Comparison of ENCODE assay signal across 28 cellular contexts in the genomic region with DNA sequence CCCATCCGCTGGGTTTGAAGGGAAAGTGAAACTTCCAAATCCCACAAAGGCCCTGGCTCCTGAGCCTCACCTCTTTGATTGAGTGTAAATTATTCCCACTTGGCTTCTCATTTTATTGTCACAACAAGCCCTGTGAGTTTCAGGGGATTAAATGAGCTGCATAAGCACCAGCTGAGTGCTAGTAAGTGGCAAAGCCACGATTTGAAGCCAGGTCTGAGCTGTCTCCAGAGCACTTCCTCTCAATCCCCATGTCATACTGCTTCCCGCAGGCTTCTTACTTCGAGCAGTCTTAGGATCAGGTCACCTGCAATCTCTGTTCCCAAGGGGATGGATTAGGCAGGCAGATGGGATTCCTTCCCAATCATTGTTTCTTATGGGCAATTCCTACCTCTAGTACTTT. TPM values are rescaled to one million over a fixed set of nuclear protein-coding genes. Genes with fewer than 3 reads are reported as not detected.
DNase-seq lines count a peak whose midpoint lies in the region; ATAC-seq, FAIRE-seq and TF ChIP-seq lines count a peak whose summit lies in the region.
"Had no signal": no experiment of that assay in that cellular context is flagged by ENCODE, and none has a peak within 500 bp of the region (broad histone marks: within the 10 kb centered on the region; RNA-seq: fewer than 3 reads in every experiment).

No MANE protein-coding gene starts in this region.

- H2AFZ ChIP-seq in keratinocyte (ENCODE audit: control insufficient read depth, low read length), result peak overlapping the region; percentile 75
- H2AFZ ChIP-seq: hepatocyte had no signal

- WGBS in heart left ventricle, 4 donors, result 45 to 58% (median 51%) methylated on average over 4 of the region's 4 CpGs

- H3K36me3 ChIP-seq in heart left ventricle (no peaks in the 10 kb centered on the region), keratinocyte (ENCODE audit: control insufficient read depth in 2 of 2, extremely low read depth in 1 of 2, insufficient read depth in 2 of 2, low read length in 2 of 2) (no peaks in the 10 kb centered on the region)
- H3K36me3 ChIP-seq: Peyer's patch, tibial nerve had no signal

- no peaks in the 10 kb centered on the region for H3K79me2 ChIP-seq in keratinocyte (ENCODE audit: control insufficient read depth, insufficient read depth, low read length)
- H3K79me2 ChIP-seq: hepatocyte had no signal

- no peak for DNase-seq in heart left ventricle
- DNase-seq in Right ventricle myocardium inferior (ENCODE audit: missing footprints), result no peak
- peak; percentile 89 for DNase-seq in NCI-H524 treated with DMSO at 0.1 percent for 48 hours (lab: John Stamatoyannopoulos, UW)
- DNase-seq in keratinocyte (ENCODE audit: low read depth, low spot score), result no peak
- DNase-seq in substantia nigra (lab: John Stamatoyannopoulos, UW), result no peak
- DNase-seq: activated effector memory CD4-positive, alpha-beta T cell treated with anti-CD3 and anti-CD28 coated beads, Interleukin-2, amount 50 U/mL, for 16 hours; activated naive CD8-positive, alpha-beta T cell treated with anti-CD3 and anti-CD28 coated beads, Interleukin-2, amount 50 U/mL, for 24 hours; C1 segment of cervical spinal cord; foreskin fibroblast; KG1; NCI-H1694 treated with DMSO at 0.1 percent for 48 hours; NK-92 treated with Interleukin-12 subunit alpha and Interleukin-12 subunit beta, amount 100 ng/mL, for 24 hours; nucleus accumbens; Peyer's patch; stimulated activated CD4-positive, alpha-beta T cell treated with anti-CD3 and anti-CD28 coated beads, Interleukin-2, amount 100 ng/mL, for 48 hours; stimulated activated naive CD8-positive, alpha-beta T cell treated with anti-CD3 and anti-CD28 coated beads, Interleukin-15, Interleukin-2, amounts not matched to agents 100 U/mL and 50 U/mL, for 24 hours; T-helper 2 cell had no signal

- H3K27ac ChIP-seq in heart left ventricle (peak overlapping the region in 10 of 12 donors; percentile 8 to 64 (median 52)), keratinocyte (ENCODE audit: control insufficient read depth, insufficient read depth, low read length) (no peak overlapping the region), substantia nigra (ENCODE audit: low read depth, low read length, poor library complexity, severe bottlenecking) (peak overlapping the region; percentile 26)
- H3K27ac ChIP-seq: epithelial cell of prostate, hepatocyte, Peyer's patch, tibial nerve, VCaP had no signal

- H3K27me3 ChIP-seq in heart left ventricle (no peaks in the 10 kb centered on the region), keratinocyte (ENCODE audit: control insufficient read depth, extremely low read depth, insufficient read depth, low read length) (no peaks in the 10 kb centered on the region)
- H3K27me3 ChIP-seq: hepatocyte, Peyer's patch, tibial nerve had no signal

- TF ChIP-seq POLR2A in heart left ventricle (IDR thresholded peaks at IDR 0.05), result no peak

- H3K4me1 ChIP-seq in heart left ventricle (peaks cover 0 to 29% (median 7%) of the 10 kb centered on the region in 12 donors), keratinocyte (ENCODE audit: control insufficient read depth, extremely low read depth, insufficient read depth, low read length) (peaks cover 24% of the 10 kb centered on the region)

- dilution Hi-C loops in keratinocyte (cut with MboI; ENCODE audit: extremely low pct_ligation_motif_present, low sequenced_read_pairs), result no loop called here

- TF ChIP-seq CTCF in heart left ventricle (IDR thresholded peaks at IDR 0.05) (no peak), keratinocyte (optimal IDR thresholded peaks at IDR 0.05 in 1 of 3, IDR thresholded peaks at IDR 0.05 in 1 of 3, conservative IDR thresholded peaks at IDR 0.05 in 1 of 3; ENCODE audit: extremely low read depth in 1 of 3, insufficient read depth in 2 of 3, low read length in 3 of 3) (no peak)

- intact Hi-C loops in heart left ventricle (cut with DNase I) (loop anchor here in 8 of 10 donors (10.0 kb wide), 6 partner anchors 157 to 427 kb away; a partner anchor contains a TSS), Right ventricle myocardium inferior (cut with DNase I) (loop anchor here (10.0 kb wide), 2 partner anchors 267 to 407 kb away; a partner anchor contains a TSS)

- H3K4me2 ChIP-seq in keratinocyte (ENCODE audit: control insufficient read depth, extremely low read depth, insufficient read depth, low read depth, low read length), result peak overlapping the region; percentile 62
- H3K4me2 ChIP-seq: hepatocyte, smooth muscle cell had no signal

- H3K9me3 ChIP-seq in heart left ventricle, result no peaks in the 10 kb centered on the region
- no peaks in the 10 kb centered on the region for H3K9me3 ChIP-seq in keratinocyte (ENCODE audit: control insufficient read depth, low read depth, low read length)
- H3K9me3 ChIP-seq: Peyer's patch, tibial nerve had no signal

- H4K20me1 ChIP-seq in keratinocyte (ENCODE audit: control insufficient read depth, extremely low read depth, insufficient read depth, low read length), result no peaks in the 10 kb centered on the region

- FAIRE-seq in keratinocyte (lab: Jason Lieb, UNC), result no peak
- FAIRE-seq: A204.1, H54 had no signal

- no peaks in the 10 kb centered on the region for H3K9me1 ChIP-seq in keratinocyte (ENCODE audit: control insufficient read depth, extremely low read depth, insufficient read depth, low read length)

- ATAC-seq in heart left ventricle, result no peak
- no peak for ATAC-seq in Right ventricle myocardium inferior
- no peak for ATAC-seq in HG03108 (IDR thresholded peaks at IDR 0.05; ENCODE audit: unreplicated experiment)
- ATAC-seq in GM21381 (IDR thresholded peaks at IDR 0.05; ENCODE audit: unreplicated experiment), result no peak
- ATAC-seq in GM21447 (IDR thresholded peaks at IDR 0.05; ENCODE audit: unreplicated experiment), result no peak
- ATAC-seq: activated naive CD8-positive, alpha-beta T cell treated with anti-CD3 and anti-CD28 coated beads, Interleukin-2, amount 50 U/mL, for 24 hours; stimulated activated naive CD8-positive, alpha-beta T cell treated with anti-CD3 and anti-CD28 coated beads, Interleukin-15, Interleukin-2, amounts not matched to agents 100 U/mL and 50 U/mL, for 24 hours had no signal

- no peak overlapping the region for H3K9ac ChIP-seq in keratinocyte (ENCODE audit: control insufficient read depth, extremely low read depth, insufficient read depth, low read length)

- H3K4me3 ChIP-seq in heart left ventricle (no peak overlapping the region), keratinocyte (ENCODE audit: control insufficient read depth in 2 of 3, extremely low read depth in 1 of 3, insufficient read depth in 2 of 3, low read depth in 1 of 3, low read length in 3 of 3) (peak overlapping the region in 1 of 3 experiments; percentile 32)
- H3K4me3 ChIP-seq: hepatocyte, Peyer's patch, smooth muscle cell, tibial nerve had no signal

RNA-seq across cellular contexts. Expression of a gene that starts 18.0 kb away (rescaled TPM):
- total RNA-seq in heart left ventricle (1,000 to 10,000 TPM; 1,031 to 1,428 (median 1,294) TPM), Right ventricle myocardium inferior (1,267 TPM)
- polyA plus RNA-seq in heart left ventricle (1,000 to 10,000 TPM; 1,822 to 3,474 TPM), keratinocyte (3,540 to 4,624 TPM (median 3,588 TPM) in 3 replicates)
- 630 TPM for polyA plus RNA-seq in keratinocyte (2011; ENCODE audit: low read depth)
- 6,466 and 6,976 TPM in 2 replicates for polyA plus RNA-seq in keratinocyte (2011; cell fraction: cytosol; rRNA removed)
- 1,255 and 1,377 TPM in 2 replicates for polyA plus RNA-seq in keratinocyte (2011; cell fraction: nucleus; rRNA removed)
- polyA plus RNA-seq in keratinocyte (2012; ENCODE audit: low replicate concordance), result 2,935 and 4,321 TPM in 2 replicates
- 778 to 1,315 TPM (median 1,196 TPM) in 3 replicates for polyA minus RNA-seq in keratinocyte
- polyA minus RNA-seq in keratinocyte (2011; cell fraction: cytosol; rRNA and poly(A)+ RNA removed), result 781 TPM
- polyA minus RNA-seq in keratinocyte (2011; cell fraction: nucleus; rRNA and poly(A)+ RNA removed), result 129 and 187 TPM in 2 replicates

RNA-seq across cellular contexts. Expression of a gene that starts 18.9 kb away (rescaled TPM):
- total RNA-seq in heart left ventricle (1,000 to 10,000 TPM in 2 of 9 donors, 100 to 1,000 TPM in 7; 139 to 2,756 (median 300) TPM), Right ventricle myocardium inferior (327 TPM)
- polyA plus RNA-seq in heart left ventricle (100 to 1,000 TPM; 147 to 208 TPM), keratinocyte (0.71 to 1.8 TPM (median 1.3 TPM) in 3 replicates)
- polyA plus RNA-seq in keratinocyte (2011; ENCODE audit: low read depth), result 0.24 TPM
- 1.1 and 1.5 TPM in 2 replicates for polyA plus RNA-seq in keratinocyte (2011; cell fraction: cytosol; rRNA removed)
- 1.8 and 2.2 TPM in 2 replicates for polyA plus RNA-seq in keratinocyte (2011; cell fraction: nucleus; rRNA removed)
- polyA plus RNA-seq in keratinocyte (2012; ENCODE audit: low replicate concordance), result 0.52 and 2.0 TPM in 2 replicates
- 0.90 to 1.9 TPM (median 0.96 TPM) in 3 replicates for polyA minus RNA-seq in keratinocyte
- not detected for polyA minus RNA-seq in keratinocyte (2011; cell fraction: cytosol; rRNA and poly(A)+ RNA removed)
- 0.32 and 2.6 TPM in 2 replicates for polyA minus RNA-seq in keratinocyte (2011; cell fraction: nucleus; rRNA and poly(A)+ RNA removed)
- total RNA-seq: Daoy had no signal
